Comparison of ENCODE assay signal across 8 cellular contexts in the genomic region with DNA sequence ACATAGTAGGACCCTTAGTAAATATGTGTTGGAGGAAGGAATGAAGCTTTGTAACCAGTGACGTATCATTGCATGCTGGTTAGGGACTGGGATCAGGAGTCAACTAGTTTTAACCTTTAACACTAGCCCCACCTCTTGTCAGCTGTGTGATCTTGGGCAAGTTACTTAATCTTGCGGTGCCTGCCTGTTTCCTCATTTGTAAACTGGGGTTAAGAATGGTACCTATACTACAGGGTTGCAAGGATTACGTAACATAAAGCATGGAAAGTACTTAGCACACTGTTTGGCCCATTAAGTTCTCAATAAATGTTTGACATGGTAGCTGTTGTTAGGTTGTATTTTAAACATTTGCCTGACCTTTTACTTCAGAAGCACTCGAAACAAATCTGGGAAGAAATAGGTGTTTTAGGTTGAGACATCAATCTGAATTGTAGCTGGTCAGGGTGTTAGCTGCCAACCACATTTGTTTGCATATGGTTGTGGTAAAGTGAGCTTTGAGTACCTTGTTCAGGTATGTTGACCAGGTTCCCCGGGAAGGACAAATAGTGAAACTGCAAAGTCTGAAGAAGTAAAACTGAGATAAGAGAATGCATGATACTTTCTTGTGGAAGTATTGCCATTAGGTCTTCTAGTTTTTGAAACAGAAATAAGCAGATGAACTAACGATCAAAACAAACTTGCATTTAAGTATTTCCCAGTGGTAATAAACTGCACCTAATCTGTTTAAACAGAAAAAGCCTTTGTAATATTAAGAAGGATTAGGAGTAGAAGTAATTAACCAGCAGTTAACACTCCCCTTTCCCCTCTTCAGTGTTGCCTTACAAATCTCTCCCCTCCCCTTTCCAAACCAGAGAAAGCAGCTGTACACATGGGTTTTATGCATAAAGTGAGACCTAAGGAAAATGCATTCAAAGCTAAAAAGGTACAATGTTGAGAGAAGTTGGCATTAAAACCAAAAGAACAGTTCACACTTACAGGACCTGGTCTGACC. TPM values are rescaled to one million over a fixed set of nuclear protein-coding genes. Genes with fewer than 3 reads are reported as not detected.
DNase-seq lines count a peak whose midpoint lies in the region; ATAC-seq and TF ChIP-seq lines count a peak whose summit lies in the region.

No MANE protein-coding gene starts in this region.

- H3K4ac ChIP-seq in neuronal stem cell (ENCODE audit: low read length) (no peak overlapping the region), mesendoderm (ENCODE audit: low read depth, low read length) (no peak overlapping the region)

- no peak overlapping the region for H3K4me3 ChIP-seq in RWPE2 (ENCODE audit: severe bottlenecking)
- no peak overlapping the region for H3K4me3 ChIP-seq in neuronal stem cell (ENCODE audit: low read length in 2 of 2)
- H3K4me3 ChIP-seq in effector memory CD4-positive, alpha-beta T cell (ENCODE audit: insufficient read depth, low read depth, low read length, poor library complexity, severe bottlenecking), result no peak overlapping the region
- no peak overlapping the region for H3K4me3 ChIP-seq in mesendoderm (ENCODE audit: low read length)

- intact Hi-C loops in activated CD4-positive, alpha-beta memory T cell treated with anti-CD3 and anti-CD28 coated beads for 36 hours (cut with micrococcal nuclease), result no loop called here

- H3K9me3 Mint-ChIP-seq in activated CD4-positive, alpha-beta memory T cell treated with anti-CD3 and anti-CD28 coated beads, Interleukin-2, amount 10 ng/mL, durations not matched to agents 7 days and 5 days, result no peaks in the 10 kb centered on the region
- H3K9me3 Mint-ChIP-seq in activated CD4-positive, alpha-beta memory T cell treated with anti-CD3 and anti-CD28 coated beads for 36 hours, result no peaks in the 10 kb centered on the region

- peaks cover 10% of the 10 kb centered on the region for H3K79me2 ChIP-seq in mesendoderm (ENCODE audit: control insufficient read depth, insufficient read depth, low read length)

- no peak overlapping the region for H3K4me3 Mint-ChIP-seq in activated CD4-positive, alpha-beta memory T cell treated with anti-CD3 and anti-CD28 coated beads, Interleukin-2, amount 10 ng/mL, durations not matched to agents 7 days and 5 days
- H3K4me3 Mint-ChIP-seq in activated CD4-positive, alpha-beta memory T cell treated with anti-CD3 and anti-CD28 coated beads for 36 hours, result no peak overlapping the region

- no peak overlapping the region for H2AFZ ChIP-seq in neuronal stem cell (ENCODE audit: low read length)

- no peak overlapping the region for H2BK15ac ChIP-seq in neuronal stem cell (ENCODE audit: low read length)
- no peak overlapping the region for H2BK15ac ChIP-seq in mesendoderm (replicated peaks; ENCODE audit: low read depth)

- no peak overlapping the region for H2BK12ac ChIP-seq in neuronal stem cell (ENCODE audit: low read length)

- H4K5ac ChIP-seq in mesendoderm (ENCODE audit: low read length), result no peak overlapping the region

- H3K27ac Mint-ChIP-seq in activated CD4-positive, alpha-beta memory T cell treated with anti-CD3 and anti-CD28 coated beads, Interleukin-2, amount 10 ng/mL, durations not matched to agents 7 days and 5 days, result no peak overlapping the region
- H3K27ac Mint-ChIP-seq in activated CD4-positive, alpha-beta memory T cell treated with anti-CD3 and anti-CD28 coated beads for 36 hours, result no peak overlapping the region

- POLR2A ChIA-PET in activated CD4-positive, alpha-beta memory T cell treated with anti-CD3 and anti-CD28 coated beads, Interleukin-2, amount 10 ng/mL, durations not matched to agents 7 days and 5 days (lab: Charles Lee), result interaction anchor here (1.5 to 3.2 kb wide), 2 partner anchors 11 to 26 kb away, joined by 5 to 12 read pairs; partner anchors contain the start of gene SCAANT1
- POLR2A ChIA-PET in activated CD4-positive, alpha-beta memory T cell treated with anti-CD3 and anti-CD28 coated beads for 36 hours (lab: Charles Lee), result no interaction called here

- H3K36me3 Mint-ChIP-seq in activated CD4-positive, alpha-beta memory T cell treated with anti-CD3 and anti-CD28 coated beads, Interleukin-2, amount 10 ng/mL, durations not matched to agents 7 days and 5 days (ENCODE audit: low read depth), result peaks cover 32% of the 10 kb centered on the region
- peaks cover 6% of the 10 kb centered on the region for H3K36me3 Mint-ChIP-seq in activated CD4-positive, alpha-beta memory T cell treated with anti-CD3 and anti-CD28 coated beads for 36 hours

- ATAC-seq in HG03039 (IDR thresholded peaks at IDR 0.05; ENCODE audit: unreplicated experiment) (peak; percentile 70), RWPE2 (ENCODE audit: low read depth) (peak; percentile 75)

- H3K9me3 ChIP-seq in RWPE2 (ENCODE audit: severe bottlenecking) (no peaks in the 10 kb centered on the region), neuronal stem cell (replicated peaks in 1 of 2; ENCODE audit: control insufficient read depth in 2 of 2, insufficient read depth in 1 of 2, low read depth in 1 of 2, low read length in 2 of 2) (no peaks in the 10 kb centered on the region)
- no peaks in the 10 kb centered on the region for H3K9me3 ChIP-seq in effector memory CD4-positive, alpha-beta T cell (ENCODE audit: control insufficient read depth, low read length)

- peak; percentile 19 for DNase-seq in activated CD4-positive, alpha-beta memory T cell treated with anti-CD3 and anti-CD28 coated beads, Interleukin-2, amount 10 ng/mL, durations not matched to agents 7 days and 5 days
- no peak for DNase-seq in activated CD4-positive, alpha-beta memory T cell treated with anti-CD3 and anti-CD28 coated beads for 36 hours
- DNase-seq in RWPE2 (ENCODE audit: low spot score) (no peak), neuronal stem cell (ENCODE audit: low spot score) (no peak), mesendoderm (no peak)
- no peak for DNase-seq in activated CD4-positive, alpha-beta T cell treated with anti-CD3 and anti-CD28 coated beads for 1 hour
- DNase-seq in effector memory CD4-positive, alpha-beta T cell, result no peak

- peaks cover 70% of the 10 kb centered on the region for H3K4me1 Mint-ChIP-seq in activated CD4-positive, alpha-beta memory T cell treated with anti-CD3 and anti-CD28 coated beads, Interleukin-2, amount 10 ng/mL, durations not matched to agents 7 days and 5 days
- peaks cover 63% of the 10 kb centered on the region for H3K4me1 Mint-ChIP-seq in activated CD4-positive, alpha-beta memory T cell treated with anti-CD3 and anti-CD28 coated beads for 36 hours (ENCODE audit: low read depth)

- H3K56ac ChIP-seq in mesendoderm (ENCODE audit: low read length), result no peak overlapping the region

- H4K91ac ChIP-seq in neuronal stem cell (ENCODE audit: low read depth, low read length, poor library complexity), result no peak overlapping the region

- H3K27me3 Mint-ChIP-seq in activated CD4-positive, alpha-beta memory T cell treated with anti-CD3 and anti-CD28 coated beads, Interleukin-2, amount 10 ng/mL, durations not matched to agents 7 days and 5 days, result no peaks in the 10 kb centered on the region
- H3K27me3 Mint-ChIP-seq in activated CD4-positive, alpha-beta memory T cell treated with anti-CD3 and anti-CD28 coated beads for 36 hours, result no peaks in the 10 kb centered on the region

- H3K79me1 ChIP-seq in neuronal stem cell (ENCODE audit: low read depth, low read length) (no peaks in the 10 kb centered on the region), mesendoderm (ENCODE audit: low read length) (peaks cover 13% of the 10 kb centered on the region)

- H2AK5ac ChIP-seq in neuronal stem cell (ENCODE audit: low read depth, low read length), result no peak overlapping the region
- no peak overlapping the region for H2AK5ac ChIP-seq in mesendoderm (ENCODE audit: low read length)

- CTCF ChIA-PET in activated CD4-positive, alpha-beta memory T cell treated with anti-CD3 and anti-CD28 coated beads, Interleukin-2, amount 10 ng/mL, durations not matched to agents 7 days and 5 days (lab: Charles Lee), result interaction anchor here (1.1 to 1.8 kb wide), 2 partner anchors 55 to 85 kb away, joined by 3 to 8 read pairs; partner anchors contain the start of gene PSMD6
- CTCF ChIA-PET in activated CD4-positive, alpha-beta memory T cell treated with anti-CD3 and anti-CD28 coated beads for 36 hours (lab: Charles Lee), result interaction anchor here (0.6 to 1.1 kb wide), 3 partner anchors 13 to 56 kb away, joined by 3 to 5 read pairs (median 4); no protein-coding TSS in a partner anchor

- H3K27me3 ChIP-seq in RWPE2 (ENCODE audit: insufficient read depth, poor library complexity, severe bottlenecking), result no peaks in the 10 kb centered on the region
- no peaks in the 10 kb centered on the region for H3K27me3 ChIP-seq in neuronal stem cell (ENCODE audit: control insufficient read depth in 3 of 3, insufficient read depth in 3 of 3, low read depth in 1 of 3, low read length in 3 of 3)
- H3K27me3 ChIP-seq in effector memory CD4-positive, alpha-beta T cell (replicated peaks; ENCODE audit: control insufficient read depth, insufficient read depth, low read length, poor library complexity, severe bottlenecking), result no peaks in the 10 kb centered on the region
- no peaks in the 10 kb centered on the region for H3K27me3 ChIP-seq in mesendoderm (ENCODE audit: insufficient read depth, low read length, poor library complexity)

- H3K4me2 ChIP-seq in neuronal stem cell (ENCODE audit: insufficient read depth, low read length, poor library complexity, severe bottlenecking) (no peak overlapping the region), mesendoderm (ENCODE audit: low read length) (no peak overlapping the region)

- H3K27ac ChIP-seq in RWPE2 (ENCODE audit: poor library complexity, severe bottlenecking) (peak overlapping the region; percentile 6), neuronal stem cell (replicated peaks; ENCODE audit: low read length) (peak overlapping the region; percentile 14), mesendoderm (ENCODE audit: low read depth, low read length) (no peak overlapping the region)
- no peak overlapping the region for H3K27ac ChIP-seq in effector memory CD4-positive, alpha-beta T cell (ENCODE audit: insufficient read depth, low read length, poor library complexity, severe bottlenecking)

- H3K23ac ChIP-seq in neuronal stem cell (ENCODE audit: low read depth, low read length, poor library complexity) (no peak overlapping the region), mesendoderm (ENCODE audit: low read length) (no peak overlapping the region)

- H4K8ac ChIP-seq in neuronal stem cell (ENCODE audit: low read depth, low read length) (no peak overlapping the region), mesendoderm (ENCODE audit: low read depth, low read length) (no peak overlapping the region)

- no peak for TF ChIP-seq CTCF in RWPE2 (IDR thresholded peaks at IDR 0.05; ENCODE audit: poor library complexity, severe bottlenecking)

- H3K18ac ChIP-seq in neuronal stem cell (ENCODE audit: low read length) (no peak overlapping the region), mesendoderm (ENCODE audit: low read length) (no peak overlapping the region)

- no peak overlapping the region for H3K14ac ChIP-seq in neuronal stem cell (ENCODE audit: low read length)

- no CpG with 5 or more reads among the region's 6 CpGs for WGBS in neuronal stem cell (ENCODE audit: extremely low coverage in 2 of 2, insufficient read length in 2 of 2, insufficient replicate concordance in 1 of 2), 2 donors
- WGBS in mesendoderm (ENCODE audit: extremely low coverage, insufficient coverage, low lambda C conversion rate), result no CpG with 5 or more reads among the region's 6 CpGs

- H3K4me1 ChIP-seq in RWPE2 (ENCODE audit: insufficient read depth, poor library complexity, severe bottlenecking) (peaks cover 32% of the 10 kb centered on the region), neuronal stem cell (ENCODE audit: control insufficient read depth in 2 of 2, insufficient read depth in 1 of 2, low read depth in 1 of 2, low read length in 2 of 2) (peaks cover 0 to 18% of the 10 kb centered on the region in 2 donors), mesendoderm (ENCODE audit: control insufficient read depth, low read depth, low read length) (peaks cover 7% of the 10 kb centered on the region)
- H3K4me1 ChIP-seq in effector memory CD4-positive, alpha-beta T cell (ENCODE audit: control insufficient read depth, insufficient read depth, low read length, poor library complexity, severe bottlenecking), result peaks cover 7% of the 10 kb centered on the region

- no peak overlapping the region for H2BK120ac ChIP-seq in neuronal stem cell (ENCODE audit: low read depth, low read length)
- H2BK120ac ChIP-seq in mesendoderm (ENCODE audit: low read depth, low read length), result no peak overlapping the region

- no peak overlapping the region for H2BK5ac ChIP-seq in neuronal stem cell (ENCODE audit: low read length)
- no peak overlapping the region for H2BK5ac ChIP-seq in mesendoderm (ENCODE audit: low read length)

- H3K9ac ChIP-seq in neuronal stem cell (ENCODE audit: low read depth, low read length, poor library complexity) (no peak overlapping the region), mesendoderm (ENCODE audit: low read length) (no peak overlapping the region)

- H3K36me3 ChIP-seq in RWPE2 (ENCODE audit: low read depth) (peaks cover 7% of the 10 kb centered on the region), neuronal stem cell (replicated peaks in 1 of 2; ENCODE audit: control insufficient read depth in 2 of 2, insufficient read depth in 2 of 2, low read length in 2 of 2) (peaks cover 0 to 26% of the 10 kb centered on the region in 2 donors), mesendoderm (ENCODE audit: control insufficient read depth, insufficient read depth, low read length) (no peaks in the 10 kb centered on the region)
- peaks cover 6% of the 10 kb centered on the region for H3K36me3 ChIP-seq in effector memory CD4-positive, alpha-beta T cell (ENCODE audit: control insufficient read depth, insufficient read depth, low read length)

RNA-seq across cellular contexts. Expression of gene SCAANT1, which starts 25.8 kb away (rescaled TPM):
- total RNA-seq in activated CD4-positive, alpha-beta memory T cell treated with anti-CD3 and anti-CD28 coated beads, Interleukin-2, amount 10 ng/mL, durations not matched to agents 7 days and 5 days, result not detected
- not detected for total RNA-seq in activated CD4-positive, alpha-beta memory T cell treated with anti-CD3 and anti-CD28 coated beads for 36 hours
- not detected for polyA plus RNA-seq in neuronal stem cell (2013, experiment 1 of 2)
- polyA plus RNA-seq in neuronal stem cell (2013, experiment 2 of 2), result 0.78 TPM
- 0.98 TPM for polyA plus RNA-seq in mesendoderm (2013, experiment 1 of 2)
- polyA plus RNA-seq in mesendoderm (2013, experiment 2 of 2), result 0.62 TPM

Comparison
In these comparisons a context has a peak if more than half of its experiments do, and no peak if none do; other contexts are left out.
1. H3K27ac ChIP-seq: peak in RWPE2 (single experiment) and neuronal stem cell (single experiment); none in effector memory CD4-positive, alpha-beta T cell (single experiment) and mesendoderm (single experiment).